Comparison of ENCODE assay signal across 8 cellular contexts in the genomic region with DNA sequence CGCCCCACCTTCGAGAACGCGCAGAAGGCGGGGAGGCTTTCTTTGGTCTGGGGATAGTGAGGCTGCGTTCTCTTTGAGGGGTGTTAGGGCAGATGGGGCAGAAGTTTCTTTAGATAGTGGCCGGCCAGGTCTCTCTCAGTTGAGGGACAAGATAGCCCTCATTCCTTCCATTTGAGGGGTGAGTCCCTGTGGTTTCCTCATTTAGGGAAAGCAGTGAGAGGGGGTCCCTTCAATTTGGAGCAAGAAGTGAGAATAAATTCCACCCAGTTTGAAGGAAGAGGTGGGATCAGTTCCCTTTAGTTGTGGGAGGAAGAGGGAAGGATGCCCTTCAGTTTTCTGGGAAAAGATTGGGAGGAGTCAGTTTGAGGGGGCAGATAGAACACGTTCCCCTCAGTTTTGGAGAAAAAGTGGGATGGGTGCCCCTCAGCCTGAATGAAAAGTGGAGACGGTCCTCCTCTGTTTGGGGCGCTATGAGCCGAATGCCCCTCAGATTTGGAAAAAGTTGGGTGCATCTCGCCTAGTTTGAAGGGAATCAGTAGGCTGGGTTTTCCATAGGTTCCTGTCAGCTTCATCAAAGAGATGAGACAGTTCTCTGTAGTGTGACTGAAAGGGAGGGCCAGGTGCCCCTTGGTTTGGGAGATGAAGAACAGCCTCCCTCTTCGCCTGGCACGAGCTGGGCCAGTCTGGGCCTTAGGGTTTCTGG. TPM values are rescaled to one million over a fixed set of nuclear protein-coding genes. Genes with fewer than 3 reads are reported as not detected.
DNase-seq lines count a peak whose midpoint lies in the region; ATAC-seq lines count a peak whose summit lies in the region.

No MANE protein-coding gene starts in this region.

- H3K27ac ChIP-seq in BLaER1, result peak overlapping the region; percentile 54; the same call in 1 of the 2 replicates
- H3K27ac ChIP-seq in KOPT-K1 (ENCODE audit: low read depth, low read length, poor library complexity, severe bottlenecking), result peak overlapping the region; percentile 61
- H3K27ac ChIP-seq in naive thymus-derived CD4-positive, alpha-beta T cell (ENCODE audit: low read depth, low read length), result peak overlapping the region; percentile 57

- H3K27me3 Mint-ChIP-seq in naive thymus-derived CD4-positive, alpha-beta T cell, result peaks cover 0 to 20% (median 0%) of the 10 kb centered on the region in 5 donors

- CTCF ChIA-PET in naive thymus-derived CD4-positive, alpha-beta T cell (lab: Charles Lee), result interaction anchor here (0.7 to 1.0 kb wide), 4 partner anchors 19 to 273 kb away, joined by 3 to 4 read pairs (median 3); a partner anchor contains a TSS

- peak overlapping the region; percentile 83 to 96 (median 91) for H3K4me3 Mint-ChIP-seq in naive thymus-derived CD4-positive, alpha-beta T cell

- peaks cover 75% of the 10 kb centered on the region for H3K4me1 ChIP-seq in BLaER1
- peaks cover 31 to 39% of the 10 kb centered on the region in 2 donors for H3K4me1 ChIP-seq in naive thymus-derived CD4-positive, alpha-beta T cell (ENCODE audit: control insufficient read depth in 2 of 2, insufficient read depth in 2 of 2, low read length in 2 of 2)

- peaks cover 37 to 50% (median 41%) of the 10 kb centered on the region in 7 donors for H3K4me1 Mint-ChIP-seq in naive thymus-derived CD4-positive, alpha-beta T cell

- DNase-seq in cerebellar cortex (ENCODE audit: low spot score) (peak; percentile 48), AG08395 (ENCODE audit: low spot score) (no peak), NCI-H345 (lab: John Stamatoyannopoulos, UW) (no peak), foreskin melanocyte (no peak)
- DNase-seq in naive thymus-derived CD4-positive, alpha-beta T cell, result no peak

- peak overlapping the region; percentile 70 to 92 (median 80) for H3K27ac Mint-ChIP-seq in naive thymus-derived CD4-positive, alpha-beta T cell

- H3K36me3 Mint-ChIP-seq in naive thymus-derived CD4-positive, alpha-beta T cell, result no peaks in the 10 kb centered on the region

- intact Hi-C loops in naive thymus-derived CD4-positive, alpha-beta T cell (cut with micrococcal nuclease), result loop anchor here (1.0 to 10.0 kb wide), 15 partner anchors 21 to 1884 kb away; a partner anchor contains a TSS

- H3K9ac ChIP-seq in BLaER1, result peak overlapping the region; percentile 84

- H3K4me3 ChIP-seq in BLaER1, result peak overlapping the region; percentile 92
- peak overlapping the region; percentile 68 for H3K4me3 ChIP-seq in naive thymus-derived CD4-positive, alpha-beta T cell (ENCODE audit: low read length)

- peak overlapping the region; percentile 100 for H3K4me2 ChIP-seq in BLaER1

- H4K20me1 ChIP-seq in BLaER1, result peaks cover 35% of the 10 kb centered on the region

- POLR2A ChIA-PET in naive thymus-derived CD4-positive, alpha-beta T cell (lab: Charles Lee), result interaction anchor here (0.6 to 2.8 kb wide), 6 partner anchors 9 to 90 kb away, joined by 3 to 20 read pairs (median 4); a partner anchor contains a TSS

- no peaks in the 10 kb centered on the region for H3K9me3 Mint-ChIP-seq in naive thymus-derived CD4-positive, alpha-beta T cell

- peaks cover 28% of the 10 kb centered on the region for H3K27me3 ChIP-seq in BLaER1
- H3K27me3 ChIP-seq in naive thymus-derived CD4-positive, alpha-beta T cell (ENCODE audit: control insufficient read depth in 2 of 2, insufficient read depth in 2 of 2, low read length in 2 of 2), result no peaks in the 10 kb centered on the region

- H3K36me3 ChIP-seq in BLaER1 (no peaks in the 10 kb centered on the region), KOPT-K1 (ENCODE audit: insufficient read depth, low read length) (no peaks in the 10 kb centered on the region)
- no peaks in the 10 kb centered on the region for H3K36me3 ChIP-seq in naive thymus-derived CD4-positive, alpha-beta T cell (ENCODE audit: control insufficient read depth in 2 of 3, insufficient read depth in 3 of 3, low read length in 3 of 3)

- H3K9me3 ChIP-seq in BLaER1, result no peaks in the 10 kb centered on the region
- no peaks in the 10 kb centered on the region for H3K9me3 ChIP-seq in KOPT-K1 (ENCODE audit: insufficient read depth, low read length, poor library complexity, severe bottlenecking)
- H3K9me3 ChIP-seq in naive thymus-derived CD4-positive, alpha-beta T cell (ENCODE audit: control insufficient read depth in 2 of 3, low read length in 3 of 3), result no peaks in the 10 kb centered on the region

- ATAC-seq in naive thymus-derived CD4-positive, alpha-beta T cell, result no peak
- no peak for ATAC-seq in GM18870 (IDR thresholded peaks at IDR 0.05; ENCODE audit: unreplicated experiment)

RNA-seq across cellular contexts. Expression of a gene that starts 0.6 kb away (rescaled TPM):
- 10 to 100 TPM; 23.7 to 81.7 (median 35.1) TPM for total RNA-seq in naive thymus-derived CD4-positive, alpha-beta T cell
- polyA plus RNA-seq in naive thymus-derived CD4-positive, alpha-beta T cell, result 1 to 10 TPM; 3.6 to 3.7 TPM

RNA-seq across cellular contexts. Expression of a gene that starts 0.9 kb away (rescaled TPM):
- total RNA-seq in naive thymus-derived CD4-positive, alpha-beta T cell, result 1 to 10 TPM; 1.7 to 3.7 (median 2.2) TPM
- under 1 TPM; 0.11 to 0.18 TPM for polyA plus RNA-seq in naive thymus-derived CD4-positive, alpha-beta T cell

RNA-seq across cellular contexts. Expression of a gene that starts 20.9 kb away (rescaled TPM):
- 10 to 100 TPM; 27.6 to 44.8 (median 32.7) TPM for total RNA-seq in naive thymus-derived CD4-positive, alpha-beta T cell
- 10 to 100 TPM; 79.7 to 88.3 TPM for polyA plus RNA-seq in naive thymus-derived CD4-positive, alpha-beta T cell

RNA-seq across cellular contexts. Expression of a gene that starts 31.5 kb away (rescaled TPM):
- 10 to 100 TPM; 18.9 to 32.3 (median 26.1) TPM for total RNA-seq in naive thymus-derived CD4-positive, alpha-beta T cell
- 1 to 10 TPM; 6.2 to 9.1 TPM for polyA plus RNA-seq in naive thymus-derived CD4-positive, alpha-beta T cell

RNA-seq across cellular contexts. Expression of a gene that starts 48.9 kb away (rescaled TPM):
- 1 to 10 TPM; 2.6 to 9.1 (median 7.5) TPM for total RNA-seq in naive thymus-derived CD4-positive, alpha-beta T cell
- under 1 TPM in 1 of 2 donors, not detected in 1; 0.07 TPM for polyA plus RNA-seq in naive thymus-derived CD4-positive, alpha-beta T cell
